Comparison of ENCODE assay signal across 32 cellular contexts in genomic region chr20:46185353-46185752, GRCh38.
"Had no signal": no experiment of that assay in that cellular context is flagged by ENCODE, and none has a peak within 500 bp of the region (broad histone marks: within the 10 kb centered on the region; RNA-seq: fewer than 3 reads in every experiment).

No MANE protein-coding gene starts in this region.

- H3K27ac ChIP-seq: ascending aorta, breast epithelium, cardiac muscle cell, coronary artery, gastrocnemius medialis, heart left ventricle, WERI-Rb-1 had no signal

- H3K9me3 ChIP-seq: ascending aorta, breast epithelium, gastrocnemius medialis, heart left ventricle had no signal

- DNase-seq: activated CD4-positive, alpha-beta memory T cell treated with anti-CD3 and anti-CD28 coated beads, Interleukin-2, amount 10 ng/mL, durations not matched to agents 7 days and 5 days; activated CD4-positive, alpha-beta T cell treated with anti-CD3 and anti-CD28 coated beads for 36 hours; activated CD4-positive, alpha-beta T cell treated with anti-CD3 and anti-CD28 coated beads, Interleukin-2, amount 10 ng/mL, durations not matched to agents 7 days and 5 days; activated CD4-positive, alpha-beta T cell treated with anti-CD3 and anti-CD28 coated beads, Interleukin-2, amount 50 U/mL, for 4 hours; activated CD4-positive, CD25-positive, alpha-beta regulatory T cell; activated CD4-positive, CD25-positive, alpha-beta regulatory T cell treated with anti-CD3 and anti-CD28 coated beads, Interleukin-2, amount 50 U/mL, for 72 hours; activated CD8-positive, alpha-beta memory T cell treated with anti-CD3 and anti-CD28 coated beads, Interleukin-2, amount 50 U/mL, for 48 hours; activated gamma-delta T cell; activated naive CD4-positive, alpha-beta T cell; activated naive CD4-positive, alpha-beta T cell treated with anti-CD3 and anti-CD28 coated beads, Interleukin-2, amount 10 ng/mL, durations not matched to agents 7 days and 5 days; activated naive CD8-positive, alpha-beta T cell treated with anti-CD3 and anti-CD28 coated beads, Interleukin-2, amount 10 ng/mL, durations not matched to agents 7 days and 5 days; activated T-cell treated with anti-CD3 and anti-CD28 coated beads for 4 hours; activated T-cell treated with anti-CD3 and anti-CD28 coated beads, Interleukin-2, amount 50 U/mL, for 24 hours; activated T-cell treated with anti-CD3 and anti-CD28 coated beads, Interleukin-2, amount 50 U/mL, for 72 hours; central memory CD4-positive, alpha-beta T cell; dorsolateral prefrontal cortex; effector memory CD4-positive, alpha-beta T cell; endodermal cell; foreskin fibroblast; gastrocnemius medialis; glutamatergic neuron; heart left ventricle; T-helper 1 cell; T-helper 17 cell; T1000; WERI-Rb-1 had no signal

- ATAC-seq: activated CD4-positive, alpha-beta T cell treated with anti-CD3 and anti-CD28 coated beads for 36 hours; activated naive CD4-positive, alpha-beta T cell treated with anti-CD3 and anti-CD28 coated beads, Interleukin-2, amount 50 U/mL, for 72 hours; activated T-cell treated with anti-CD3 and anti-CD28 coated beads, Interleukin-2, amount 50 U/mL, for 72 hours; esophagus mucosa; gastrocnemius medialis; heart left ventricle; T-helper 17 cell had no signal

- H3K4me3 ChIP-seq: ascending aorta, breast epithelium, cardiac muscle cell, coronary artery, dorsolateral prefrontal cortex, gastrocnemius medialis, heart left ventricle had no signal

- H3K27me3 ChIP-seq: ascending aorta, cardiac muscle cell, dorsolateral prefrontal cortex had no signal

- H3K4me1 ChIP-seq: ascending aorta, breast epithelium, gastrocnemius medialis, heart left ventricle had no signal

- H3K36me3 ChIP-seq: ascending aorta, breast epithelium, cardiac muscle cell, gastrocnemius medialis, heart left ventricle, WERI-Rb-1 had no signal
